1 cellular context compared by ENCODE assay signal in genomic region chr1:211734359-211734758, GRCh38.
TF ChIP-seq lines count a peak whose summit lies in the region.

No MANE protein-coding gene starts in this region.

TF ChIP-seq in HepG2, 621 proteins besides CTCF, POLR2A, EP300 and RAD21 (continued from another document):
- TF ChIP-seq ATF7 (IDR thresholded peaks at IDR 0.05) (no peak), ATF7 (CRISPR knock-in tag; IDR thresholded peaks at IDR 0.05) (no peak), ZNF747 (CRISPR knock-in tag; IDR thresholded peaks at IDR 0.05; ENCODE audit: borderline replicate concordance) (no peak), SNAI1 (CRISPR knock-in tag; IDR thresholded peaks at IDR 0.05; ENCODE audit: borderline replicate concordance) (no peak), ZNF253 (CRISPR knock-in tag; IDR thresholded peaks at IDR 0.05; ENCODE audit: borderline replicate concordance) (no peak), KLF15 (CRISPR knock-in tag; IDR thresholded peaks at IDR 0.05; ENCODE audit: borderline replicate concordance) (no peak), ZBTB42 (CRISPR knock-in tag; IDR thresholded peaks at IDR 0.05) (no peak), ERF (CRISPR knock-in tag; IDR thresholded peaks at IDR 0.05) (no peak), BRD4 (CRISPR knock-in tag; IDR thresholded peaks at IDR 0.05) (no peak), SNAPC4 (CRISPR knock-in tag; IDR thresholded peaks at IDR 0.05) (no peak), CSRNP1 (CRISPR knock-in tag; IDR thresholded peaks at IDR 0.05) (no peak), FLYWCH1 (CRISPR knock-in tag; IDR thresholded peaks at IDR 0.05) (no peak), ATRX (CRISPR knock-in tag; IDR thresholded peaks at IDR 0.05; ENCODE audit: borderline replicate concordance) (no peak), GMEB1 (CRISPR knock-in tag; IDR thresholded peaks at IDR 0.05; ENCODE audit: borderline replicate concordance) (no peak), CEBPB (IDR thresholded peaks at IDR 0.05; ENCODE audit: borderline replicate concordance, low read depth, low read length) (peak; percentile 32; the same call in 1 of the 2 replicates), PLRG1 (conservative IDR thresholded peaks at IDR 0.05) (no peak), DNMT3B (CRISPR knock-in tag; conservative IDR thresholded peaks at IDR 0.05) (no peak), SIN3A (IDR thresholded peaks at IDR 0.05; ENCODE audit: borderline replicate concordance, low read depth, low read length) (no peak), ZBTB43 (CRISPR knock-in tag; conservative IDR thresholded peaks at IDR 0.05) (peak; percentile 89), ZNF234 (CRISPR knock-in tag; conservative IDR thresholded peaks at IDR 0.05) (no peak), FOSL2 (CRISPR knock-in tag; IDR thresholded peaks at IDR 0.05) (0 out of 2 replicates have a peak, but pooled peaks have one; percentile 27), ELF1 (CRISPR knock-in tag; IDR thresholded peaks at IDR 0.05) (no peak), BCL6 (CRISPR knock-in tag; IDR thresholded peaks at IDR 0.05) (no peak), HMGXB4 (CRISPR knock-in tag; IDR thresholded peaks at IDR 0.05; ENCODE audit: borderline replicate concordance in 1 of 2, low read depth in 1 of 2) (no peak), MLX (CRISPR knock-in tag; IDR thresholded peaks at IDR 0.05) (no peak), ZNF746 (CRISPR knock-in tag; IDR thresholded peaks at IDR 0.05) (no peak), TARDBP (CRISPR knock-in tag; IDR thresholded peaks at IDR 0.05) (no peak), NFE2 (CRISPR knock-in tag; IDR thresholded peaks at IDR 0.05) (no peak), ZNF256 (CRISPR knock-in tag; conservative IDR thresholded peaks at IDR 0.05) (no peak), ATM (IDR thresholded peaks at IDR 0.05; ENCODE audit: borderline replicate concordance) (no peak), ZNF18 (CRISPR knock-in tag; IDR thresholded peaks at IDR 0.05; ENCODE audit: insufficient replicate concordance) (no peak), MED8 (CRISPR knock-in tag; IDR thresholded peaks at IDR 0.05; ENCODE audit: insufficient replicate concordance) (no peak), ZNF333 (CRISPR knock-in tag; IDR thresholded peaks at IDR 0.05; ENCODE audit: borderline replicate concordance) (no peak), CENPBD1 (CRISPR knock-in tag; IDR thresholded peaks at IDR 0.05; ENCODE audit: borderline replicate concordance, low read depth) (no peak), SAP130 (CRISPR knock-in tag; IDR thresholded peaks at IDR 0.05; ENCODE audit: low read depth) (0 out of 2 replicates have a peak, but pooled peaks have one; percentile 17), ZNF446 (CRISPR knock-in tag; IDR thresholded peaks at IDR 0.05) (no peak)
TF ChIP-seq in HepG2: peak in this region for 4.
